ENCODE assay signal across 11 cellular contexts in the genomic region with DNA sequence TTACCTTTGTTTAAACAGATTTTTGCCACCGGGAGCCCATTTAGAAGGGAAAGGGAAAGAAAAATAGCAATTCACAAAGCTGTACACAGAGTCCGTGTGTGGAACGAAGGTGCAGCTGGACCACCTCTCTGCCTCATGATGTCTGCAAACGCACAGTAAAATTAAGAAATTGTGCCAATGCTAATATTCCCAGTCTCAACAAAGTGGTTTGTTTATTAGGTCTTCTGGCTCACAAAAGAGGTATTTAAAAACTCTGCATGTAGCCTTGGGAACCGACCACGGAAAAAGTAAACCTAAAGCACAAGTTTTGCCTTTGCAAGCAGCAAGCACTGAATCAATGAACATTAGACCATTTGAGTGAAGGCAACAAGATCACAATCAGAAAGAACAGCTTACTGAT. TPM values are rescaled to one million over a fixed set of nuclear protein-coding genes. Genes with fewer than 3 reads are reported as not detected.
DNase-seq lines count a peak whose midpoint lies in the region; ATAC-seq, FAIRE-seq and TF ChIP-seq lines count a peak whose summit lies in the region.
"Had no signal": no experiment of that assay in that cellular context is flagged by ENCODE, and none has a peak within 500 bp of the region (broad histone marks: within the 10 kb centered on the region; RNA-seq: fewer than 3 reads in every experiment).

No MANE protein-coding gene starts in this region.

- POLR2A ChIA-PET in endothelial cell of umbilical vein (lab: Charles Lee), result no interaction called here

- H3K27me3 ChIP-seq in endothelial cell of umbilical vein (ENCODE audit: control insufficient read depth in 2 of 2, insufficient read depth in 2 of 2, low read length in 2 of 2), result no peaks in the 10 kb centered on the region
- H3K27me3 ChIP-seq: neutrophil had no signal

- no peaks in the 10 kb centered on the region for H3K36me3 ChIP-seq in endothelial cell of umbilical vein (ENCODE audit: control insufficient read depth in 2 of 2, extremely low read depth in 1 of 2, insufficient read depth in 2 of 2, low read length in 2 of 2)
- H3K36me3 ChIP-seq: neutrophil had no signal

- H3K4me2 ChIP-seq in endothelial cell of umbilical vein (ENCODE audit: insufficient read depth, low read length), result no peak overlapping the region

- H2AFZ ChIP-seq in endothelial cell of umbilical vein (ENCODE audit: low read depth, low read length), result no peak overlapping the region

- ATAC-seq in HG03565 (IDR thresholded peaks at IDR 0.05; ENCODE audit: unreplicated experiment) (no peak), HG02852 (IDR thresholded peaks at IDR 0.05; ENCODE audit: unreplicated experiment) (no peak)

- no peaks in the 10 kb centered on the region for H3K9me3 Mint-ChIP-seq in osteocyte (ENCODE audit: unreplicated experiment)

- no peak for TF ChIP-seq POLR2A in endothelial cell of umbilical vein (IDR thresholded peaks at IDR 0.05; ENCODE audit: low read depth, low read length)

- H3K27ac Mint-ChIP-seq in osteocyte (ENCODE audit: unreplicated experiment), result peak overlapping the region; percentile 91

- BruUV-seq in endothelial cell of umbilical vein (replicated peaks; lab: Mats Ljungman, UMichigan), result no TSS peak

- H3K79me2 ChIP-seq in endothelial cell of umbilical vein (ENCODE audit: control insufficient read depth, insufficient read depth, low read length), result peaks cover 50% of the 10 kb centered on the region

- TF ChIP-seq CTCF in endothelial cell of umbilical vein (IDR thresholded peaks at IDR 0.05; ENCODE audit: extremely low read depth in 1 of 2, insufficient read depth in 1 of 2, low read depth in 1 of 2, low read length in 2 of 2) (no peak), osteocyte (IDR thresholded peaks at IDR 0.05) (no peak)

- FAIRE-seq in endothelial cell of umbilical vein (lab: Jason Lieb, UNC), result no peak

- no peaks in the 10 kb centered on the region for H3K9me1 ChIP-seq in endothelial cell of umbilical vein (replicated peaks; ENCODE audit: control insufficient read depth, extremely low read depth, insufficient read depth, low read length)

- H3K27me3 Mint-ChIP-seq in osteocyte (ENCODE audit: unreplicated experiment), result no peaks in the 10 kb centered on the region

- H3K4me3 ChIP-seq in endothelial cell of umbilical vein (replicated peaks in 1 of 3; ENCODE audit: insufficient read depth in 1 of 3, low read depth in 1 of 3, low read length in 3 of 3), result no peak overlapping the region

- CTCF ChIA-PET in endothelial cell of umbilical vein (lab: Charles Lee), result no interaction called here

- intact Hi-C loops in endothelial cell of umbilical vein (cut with micrococcal nuclease), result no loop called here

- H3K9ac ChIP-seq in endothelial cell of umbilical vein (replicated peaks; ENCODE audit: extremely low read depth, insufficient read depth, low read length), result no peak overlapping the region

- in situ Hi-C loops in SK-MEL-5 (cut with HindIII; ENCODE audit: low pct_unique_long_range_greater_than_20kb, low sequenced_read_pairs), result loop anchor here (10.0 kb wide), 1 partner anchor 51 kb away; no protein-coding TSS in a partner anchor

- H3K9me3 ChIP-seq in endothelial cell of umbilical vein (replicated peaks; ENCODE audit: control insufficient read depth, insufficient read depth, low read length), result no peaks in the 10 kb centered on the region
- H3K9me3 ChIP-seq: neutrophil had no signal

- dilution Hi-C loops in endothelial cell of umbilical vein (cut with MboI; ENCODE audit: extremely low pct_ligation_motif_present, low sequenced_read_pairs), result no loop called here

- peaks cover 3% of the 10 kb centered on the region for H4K20me1 ChIP-seq in endothelial cell of umbilical vein (replicated peaks; ENCODE audit: control insufficient read depth, extremely low read depth, insufficient read depth, low read length)

- H3K27ac ChIP-seq in endothelial cell of umbilical vein (ENCODE audit: insufficient read depth, low read depth, low read length), result no peak overlapping the region
- H3K27ac ChIP-seq: neutrophil had no signal

- H3K36me3 Mint-ChIP-seq in osteocyte (ENCODE audit: unreplicated experiment), result peaks cover 18% of the 10 kb centered on the region

- DNase-seq in EH (ENCODE audit: low read depth) (peak; percentile 71), SK-MEL-5 (ENCODE audit: low read depth, low spot score) (peak; percentile 42), endothelial cell of umbilical vein (ENCODE audit: low read depth, low spot score) (peak; percentile 15), osteocyte (ENCODE audit: extremely low spot score, unreplicated experiment) (no peak)
- DNase-seq in activated CD4-positive, alpha-beta T cell treated with anti-CD3 and anti-CD28 coated beads, Interleukin-2, amount 50 U/mL, for 1 hour, result no peak
- no peak for DNase-seq in activated CD4-positive, alpha-beta T cell treated with anti-CD3 and anti-CD28 coated beads for 1 hour
- DNase-seq: hippocampal formation, NCI-H2081 had no signal

- peak overlapping the region; percentile 33 for H3K4me3 Mint-ChIP-seq in osteocyte (ENCODE audit: unreplicated experiment)

- no peaks in the 10 kb centered on the region for H3K4me1 ChIP-seq in endothelial cell of umbilical vein (ENCODE audit: control insufficient read depth, extremely low read depth, insufficient read depth, low read length)

- peaks cover 86% of the 10 kb centered on the region for H3K4me1 Mint-ChIP-seq in osteocyte (ENCODE audit: unreplicated experiment)

TF ChIP-seq in endothelial cell of umbilical vein, 7 proteins besides CTCF, POLR2A, EP300 and RAD21:
- TF ChIP-seq, protein P1, sequence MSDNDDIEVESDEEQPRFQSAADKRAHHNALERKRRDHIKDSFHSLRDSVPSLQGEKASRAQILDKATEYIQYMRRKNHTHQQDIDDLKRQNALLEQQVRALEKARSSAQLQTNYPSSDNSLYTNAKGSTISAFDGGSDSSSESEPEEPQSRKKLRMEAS (IDR thresholded peaks at IDR 0.05; ENCODE audit: insufficient read depth, insufficient read length), result no peak
- TF ChIP-seq FOS (IDR thresholded peaks at IDR 0.05; ENCODE audit: borderline replicate concordance, insufficient read depth, low read length), result no peak
- TF ChIP-seq EZH2 (IDR thresholded peaks at IDR 0.05; ENCODE audit: borderline replicate concordance, low read depth, low read length, severe bottlenecking), result no peak
- no peak for TF ChIP-seq JUN (IDR thresholded peaks at IDR 0.05; ENCODE audit: borderline replicate concordance, insufficient read depth, insufficient read length, low read depth)
- no peak for TF ChIP-seq MYC (IDR thresholded peaks at IDR 0.05; ENCODE audit: low read depth, low read length)
- TF ChIP-seq POLR2AphosphoS5 (IDR thresholded peaks at IDR 0.05; ENCODE audit: insufficient read depth, low read depth, low read length), result no peak
- TF ChIP-seq GATA2 (IDR thresholded peaks at IDR 0.05; ENCODE audit: insufficient read depth, insufficient read length, low read depth, low read length), result no peak

RNA-seq across cellular contexts. Expression of a gene that starts 57.7 kb away (rescaled TPM):
- 12.0 and 14.8 TPM in 2 replicates for total RNA-seq in SK-MEL-5 (2014; rRNA removed; shearing (Covaris generic))
- 32.0 and 38.6 TPM in 2 replicates for polyA plus RNA-seq in SK-MEL-5 (2015; cell fraction: cytosol; rRNA removed)
- polyA plus RNA-seq in SK-MEL-5 (2015; cell fraction: nucleus; rRNA removed), result 5.7 and 7.8 TPM in 2 replicates
- total RNA-seq in endothelial cell of umbilical vein, result 89.5 and 93.4 TPM in 2 replicates
- polyA plus RNA-seq in endothelial cell of umbilical vein, result 29.6 and 32.1 TPM in 2 replicates
- 33.1 and 33.4 TPM in 2 replicates for polyA plus RNA-seq in endothelial cell of umbilical vein (2011; cell fraction: cytosol; rRNA removed)
- 36.1 and 37.2 TPM in 2 replicates for polyA plus RNA-seq in endothelial cell of umbilical vein (2011; cell fraction: nucleus; rRNA removed)
- polyA plus RNA-seq in endothelial cell of umbilical vein (2012), result 26.6 and 30.7 TPM in 2 replicates
- 79.8 and 96.8 TPM in 2 replicates for polyA minus RNA-seq in endothelial cell of umbilical vein
- polyA minus RNA-seq in endothelial cell of umbilical vein (2011; cell fraction: cytosol; rRNA and poly(A)+ RNA removed), result 14.5 TPM
- polyA minus RNA-seq in endothelial cell of umbilical vein (2011; cell fraction: nucleus; rRNA and poly(A)+ RNA removed), result 110 and 141 TPM in 2 replicates
- 143 and 144 TPM in 2 replicates for total RNA-seq in osteocyte

Comparison
In these comparisons a context has a peak if more than half of its experiments do, and no peak if none do; other contexts are left out.
1. DNase-seq: peak in EH (single experiment), SK-MEL-5 (single experiment) and endothelial cell of umbilical vein (single experiment); none in osteocyte (single experiment), activated CD4-positive, alpha-beta T cell treated with anti-CD3 and anti-CD28 coated beads, Interleukin-2, amount 50 U/mL, for 1 hour (single experiment) and activated CD4-positive, alpha-beta T cell treated with anti-CD3 and anti-CD28 coated beads for 1 hour (single experiment).